In the genomic region with DNA sequence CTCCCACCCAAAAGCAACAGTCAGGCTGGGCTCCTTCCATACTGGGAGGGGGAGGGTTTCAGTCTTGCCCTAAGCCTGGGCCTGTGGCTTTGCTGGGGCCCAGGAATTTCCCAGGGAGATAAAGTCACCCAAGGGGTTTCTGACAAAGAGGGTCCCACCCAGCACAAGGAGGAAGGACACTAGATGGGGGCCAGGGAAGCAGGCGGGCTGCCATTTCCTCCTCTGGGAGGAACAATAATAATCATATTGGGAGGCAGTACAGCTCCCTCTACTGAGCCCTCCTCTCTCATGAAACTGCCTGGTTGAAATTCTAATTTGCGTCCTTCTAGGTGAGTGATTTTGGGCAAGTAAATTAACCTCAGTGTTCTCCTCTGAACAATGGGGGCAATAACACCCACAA, we compare ENCODE assay signal across 1 cellular context.
TF ChIP-seq lines count a peak whose summit lies in the region.

No MANE protein-coding gene starts in this region.

TF ChIP-seq in HepG2, 621 proteins besides CTCF, POLR2A, EP300 and RAD21:
- TF ChIP-seq ZNF629 (CRISPR knock-in tag; conservative IDR thresholded peaks at IDR 0.05): peak; percentile 43
- TF ChIP-seq, protein P1, sequence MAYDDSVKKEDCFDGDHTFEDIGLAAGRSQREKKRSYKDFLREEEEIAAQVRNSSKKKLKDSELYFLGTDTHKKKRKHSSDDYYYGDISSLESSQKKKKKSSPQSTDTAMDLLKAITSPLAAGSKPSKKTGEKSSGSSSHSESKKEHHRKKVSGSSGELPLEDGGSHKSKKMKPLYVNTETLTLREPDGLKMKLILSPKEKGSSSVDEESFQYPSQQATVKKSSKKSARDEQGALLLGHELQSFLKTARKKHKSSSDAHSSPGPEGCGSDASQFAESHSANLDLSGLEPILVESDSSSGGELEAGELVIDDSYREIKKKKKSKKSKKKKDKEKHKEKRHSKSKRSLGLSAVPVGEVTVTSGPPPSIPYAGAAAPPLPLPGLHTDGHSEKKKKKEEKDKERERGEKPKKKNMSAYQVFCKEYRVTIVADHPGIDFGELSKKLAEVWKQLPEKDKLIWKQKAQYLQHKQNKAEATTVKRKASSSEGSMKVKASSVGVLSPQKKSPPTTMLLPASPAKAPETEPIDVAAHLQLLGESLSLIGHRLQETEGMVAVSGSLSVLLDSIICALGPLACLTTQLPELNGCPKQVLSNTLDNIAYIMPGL (CRISPR knock-in tag; IDR thresholded peaks at IDR 0.05; ENCODE audit: borderline replicate concordance in 1 of 2, low read depth in 1 of 2): no peak
